ENCODE assay signal across 10 cellular contexts in genomic region chr15:28977377-28978010, GRCh38.
A peak's percentile ranks its signal among the peaks of the same experiment; 100 is the strongest.
DNase-seq lines count a peak whose midpoint lies in the region; ATAC-seq, FAIRE-seq and TF ChIP-seq lines count a peak whose summit lies in the region.
"Had no signal": no experiment of that assay in that cellular context is flagged by ENCODE, and none has a peak within 500 bp of the region (broad histone marks: within the 10 kb centered on the region; RNA-seq: fewer than 3 reads in every experiment).

No MANE protein-coding gene starts in this region.

- FAIRE-seq in HepG2 (lab: Jason Lieb, UNC): no peak

- H3K79me2 ChIP-seq in HepG2 (ENCODE audit: insufficient read depth, low read length): no peaks in the 10 kb centered on the region

- H3K4me1 Mint-ChIP-seq in chondrocyte (ENCODE audit: low read depth): peaks cover 41% of the 10 kb centered on the region
- H3K4me1 Mint-ChIP-seq in stimulated activated naive B cell treated with anti-CD40 and anti-IgM and Interleukin-4, amounts not matched to agents 10 μg/mL and 1 μg/mL and 100 μg/mL, for 72 hours: no peaks in the 10 kb centered on the region
- peaks cover 0 to 10% of the 10 kb centered on the region in 2 donors for H3K4me1 Mint-ChIP-seq in effector memory CD8-positive, alpha-beta T cell (ENCODE audit: low read depth in 2 of 2)
- peaks cover 40 to 51% (median 44%) of the 10 kb centered on the region in 3 donors for H3K4me1 Mint-ChIP-seq in T-cell

- no peaks in the 10 kb centered on the region for H4K20me1 ChIP-seq in HepG2 (ENCODE audit: insufficient read depth, low read length)

- TF ChIP-seq EP300 in HepG2 (IDR thresholded peaks at IDR 0.05; ENCODE audit: low read depth in 2 of 2, low read length in 2 of 2) (no peak), HepG2 (CRISPR knock-in tag; IDR thresholded peaks at IDR 0.05; ENCODE audit: borderline replicate concordance) (no peak)

- H3K27ac ChIP-seq in AG04450 (ENCODE audit: low read depth, low read length) (peak overlapping the region; percentile 84), HepG2 (ENCODE audit: extremely low read length, insufficient read depth, low read length) (no peak overlapping the region)

- H3K4me3 ChIP-seq in AG04450 (ENCODE audit: low read depth, low read length) (no peak overlapping the region), MG63 (no peak overlapping the region), HepG2 (replicated peaks in 1 of 3; ENCODE audit: insufficient read depth in 1 of 3, low read depth in 2 of 3, low read length in 3 of 3) (no peak overlapping the region), H7 (ENCODE audit: insufficient read depth, low read depth, low read length) (no peak overlapping the region)

- no peak for TF ChIP-seq CTCF in AG04450 (IDR thresholded peaks at IDR 0.05; ENCODE audit: low read depth, low read length)
- TF ChIP-seq CTCF in chondrocyte (IDR thresholded peaks at IDR 0.05): no peak
- no peak for TF ChIP-seq CTCF in HepG2 (CRISPR knock-in tag; IDR thresholded peaks at IDR 0.05)

- H3K27me3 ChIP-seq in AG04450 (ENCODE audit: control insufficient read depth, insufficient read depth, low read length): no peaks in the 10 kb centered on the region
- no peaks in the 10 kb centered on the region for H3K27me3 ChIP-seq in MG63
- H3K27me3 ChIP-seq in HepG2 (ENCODE audit: control insufficient read depth in 1 of 2, insufficient read depth in 2 of 2, low read length in 2 of 2): no peaks in the 10 kb centered on the region; a peak in 1 of 5 replicates
- no peaks in the 10 kb centered on the region for H3K27me3 ChIP-seq in H7 (ENCODE audit: control insufficient read depth, insufficient read depth, low read length)

- H3K4me3 Mint-ChIP-seq in chondrocyte (ENCODE audit: unreplicated experiment): peak overlapping the region; percentile 12
- no peak overlapping the region for H3K4me3 Mint-ChIP-seq in stimulated activated naive B cell treated with anti-CD40 and anti-IgM and Interleukin-4, amounts not matched to agents 10 μg/mL and 1 μg/mL and 100 μg/mL, for 72 hours
- H3K4me3 Mint-ChIP-seq in effector memory CD8-positive, alpha-beta T cell: no peak overlapping the region
- H3K4me3 Mint-ChIP-seq in T-cell: no peak overlapping the region

- no peaks in the 10 kb centered on the region for H3K36me3 Mint-ChIP-seq in chondrocyte (ENCODE audit: low read depth)
- no peaks in the 10 kb centered on the region for H3K36me3 Mint-ChIP-seq in stimulated activated naive B cell treated with anti-CD40 and anti-IgM and Interleukin-4, amounts not matched to agents 10 μg/mL and 1 μg/mL and 100 μg/mL, for 72 hours
- no peaks in the 10 kb centered on the region for H3K36me3 Mint-ChIP-seq in effector memory CD8-positive, alpha-beta T cell (ENCODE audit: insufficient read depth)
- peaks cover 4% of the 10 kb centered on the region for H3K36me3 Mint-ChIP-seq in T-cell

- H3K9ac ChIP-seq in HepG2 (ENCODE audit: insufficient read depth, low read depth, low read length): no peak overlapping the region

- POLR2A ChIA-PET in AG04450 (lab: Yijun Ruan, JAX): interaction anchor here (0.6 kb wide), 1 partner anchor 80 kb away, joined by 3 read pairs; no protein-coding TSS in a partner anchor
- POLR2A ChIA-PET in HepG2 (lab: Yijun Ruan, JAX): no interaction called here
- POLR2A ChIA-PET in T-cell (lab: Charles Lee): no interaction called here

- in situ Hi-C loops in HepG2 (cut with HindIII; ENCODE audit: extremely low pct_ligation_motif_present, low pct_unique_long_range_greater_than_20kb): no loop called here

- H2AFZ ChIP-seq in HepG2 (ENCODE audit: low read length): no peak overlapping the region

- H3K27me3 Mint-ChIP-seq in chondrocyte (ENCODE audit: low read depth) (no peaks in the 10 kb centered on the region), T-cell (no peaks in the 10 kb centered on the region)
- peaks cover 3 to 6% of the 10 kb centered on the region in 2 donors for H3K27me3 Mint-ChIP-seq in stimulated activated naive B cell treated with anti-CD40 and anti-IgM and Interleukin-4, amounts not matched to agents 10 μg/mL and 1 μg/mL and 100 μg/mL, for 72 hours
- no peaks in the 10 kb centered on the region for H3K27me3 Mint-ChIP-seq in effector memory CD8-positive, alpha-beta T cell

- no peaks in the 10 kb centered on the region for H3K4me1 ChIP-seq in HepG2 (ENCODE audit: insufficient read depth, low read length)

- H3K9me3 Mint-ChIP-seq in chondrocyte (ENCODE audit: low read depth): peaks cover 4% of the 10 kb centered on the region
- H3K9me3 Mint-ChIP-seq in stimulated activated naive B cell treated with anti-CD40 and anti-IgM and Interleukin-4, amounts not matched to agents 10 μg/mL and 1 μg/mL and 100 μg/mL, for 72 hours: no peaks in the 10 kb centered on the region
- H3K9me3 Mint-ChIP-seq in effector memory CD8-positive, alpha-beta T cell: no peaks in the 10 kb centered on the region
- H3K9me3 Mint-ChIP-seq in T-cell: no peaks in the 10 kb centered on the region

- no peak for TF ChIP-seq POLR2A in HepG2 (IDR thresholded peaks at IDR 0.05; ENCODE audit: insufficient read depth in 1 of 2, low read depth in 2 of 2, low read length in 2 of 2)

- no peak for TF ChIP-seq RAD21 in HepG2 (CRISPR knock-in tag; IDR thresholded peaks at IDR 0.05)

- CTCF ChIA-PET in AG04450 (lab: Charles Lee) (interaction anchor here (0.6 to 1.4 kb wide), 3 partner anchors 37 to 125 kb away, joined by 4 to 7 read pairs (median 5); no protein-coding TSS in a partner anchor), HepG2 (lab: Yijun Ruan, JAX; ENCODE audit: low intra/inter-chr PET ratio, low total read pairs) (no interaction called here), T-cell (lab: Charles Lee) (interaction anchor here in 1 of 2 donors (1.4 kb wide), 1 partner anchor 103 kb away, joined by 4 read pairs; no protein-coding TSS in a partner anchor)

- no peak overlapping the region for H3K4me2 ChIP-seq in HepG2 (ENCODE audit: low read depth, low read length)

- DNase-seq in AG04450 (ENCODE audit: low read depth, low spot score) (peak; percentile 91), MG63 (peak; percentile 86), chondrocyte (ENCODE audit: low spot score) (no peak), HepG2 (ENCODE audit: low spot score) (no peak), T-cell (no peak), H7 (no peak)
- no peak for DNase-seq in stimulated activated naive B cell treated with anti-CD40 and anti-IgM and Interleukin-4, amounts not matched to agents 10 μg/mL and 1 μg/mL and 100 μg/mL, for 72 hours
- DNase-seq in effector memory CD8-positive, alpha-beta T cell: no peak
- DNase-seq: activated CD4-positive, alpha-beta T cell treated with anti-CD3 and anti-CD28 coated beads for 4 hours; stimulated activated naive CD4-positive, alpha-beta T cell had no signal

- ATAC-seq in HepG2: no peak
- ATAC-seq in stimulated activated naive B cell treated with anti-CD40 and anti-IgM and Interleukin-4, amounts not matched to agents 10 μg/mL and 1 μg/mL and 100 μg/mL, for 72 hours (replicated peaks): no peak
- ATAC-seq in effector memory CD8-positive, alpha-beta T cell (replicated peaks): no peak
- ATAC-seq in T-cell (replicated peaks in 1 of 4): no peak

- peak overlapping the region; percentile 97 for H3K27ac Mint-ChIP-seq in chondrocyte (ENCODE audit: unreplicated experiment)
- no peak overlapping the region for H3K27ac Mint-ChIP-seq in stimulated activated naive B cell treated with anti-CD40 and anti-IgM and Interleukin-4, amounts not matched to agents 10 μg/mL and 1 μg/mL and 100 μg/mL, for 72 hours
- H3K27ac Mint-ChIP-seq in effector memory CD8-positive, alpha-beta T cell: no peak overlapping the region
- H3K27ac Mint-ChIP-seq in T-cell: no peak overlapping the region

- no peaks in the 10 kb centered on the region; the same call in 1 of the 2 replicates for H3K9me3 ChIP-seq in AG04450 (ENCODE audit: control insufficient read depth, insufficient read depth, low read length)
- no peaks in the 10 kb centered on the region for H3K9me3 ChIP-seq in MG63
- H3K9me3 ChIP-seq in HepG2 (ENCODE audit: low read length): no peaks in the 10 kb centered on the region

- intact Hi-C loops in HepG2 (cut with micrococcal nuclease; ENCODE audit: unreplicated experiment): loop anchor here (10.0 kb wide), 1 partner anchor 63 kb away; no protein-coding TSS in a partner anchor

- WGBS in HepG2 (ENCODE audit: low lambda C conversion rate): 48% methylated on average over 6 of the region's 6 CpGs

- BruUV-seq in HepG2 (replicated peaks; lab: Mats Ljungman, UMichigan): no TSS peak

- H3K36me3 ChIP-seq in MG63 (no peaks in the 10 kb centered on the region), HepG2 (replicated peaks in 1 of 2; ENCODE audit: control insufficient read depth in 1 of 2, insufficient read depth in 2 of 2, low read length in 2 of 2) (no peaks in the 10 kb centered on the region), H7 (replicated peaks; ENCODE audit: control insufficient read depth, insufficient read depth, low read length) (no peaks in the 10 kb centered on the region)

TF ChIP-seq in HepG2, 621 proteins besides CTCF, POLR2A, EP300 and RAD21 (continues in another document):
- TF ChIP-seq TFAP4 (IDR thresholded peaks at IDR 0.05; ENCODE audit: borderline replicate concordance, low read depth) (0 out of 2 replicates have a peak, but pooled peaks have one; percentile 14), BRD4 (CRISPR knock-in tag; IDR thresholded peaks at IDR 0.05) (no peak), FOSL2 (CRISPR knock-in tag; IDR thresholded peaks at IDR 0.05) (0 out of 2 replicates have a peak, but pooled peaks have one; percentile 19), BATF2 (CRISPR knock-in tag; IDR thresholded peaks at IDR 0.05) (no peak)

Comparison
In these comparisons a context has a peak if more than half of its experiments do, and no peak if none do; other contexts are left out.
1. DNase-seq: peak in AG04450 (single experiment) and MG63 (single experiment); none in chondrocyte (single experiment), HepG2 (single experiment), stimulated activated naive B cell treated with anti-CD40 and anti-IgM and Interleukin-4, amounts not matched to agents 10 μg/mL and 1 μg/mL and 100 μg/mL, for 72 hours (single experiment), effector memory CD8-positive, alpha-beta T cell (0 of 3), T-cell (0 of 34) and H7 (single experiment).